23 cellular contexts compared by ENCODE assay signal in the genomic region with DNA sequence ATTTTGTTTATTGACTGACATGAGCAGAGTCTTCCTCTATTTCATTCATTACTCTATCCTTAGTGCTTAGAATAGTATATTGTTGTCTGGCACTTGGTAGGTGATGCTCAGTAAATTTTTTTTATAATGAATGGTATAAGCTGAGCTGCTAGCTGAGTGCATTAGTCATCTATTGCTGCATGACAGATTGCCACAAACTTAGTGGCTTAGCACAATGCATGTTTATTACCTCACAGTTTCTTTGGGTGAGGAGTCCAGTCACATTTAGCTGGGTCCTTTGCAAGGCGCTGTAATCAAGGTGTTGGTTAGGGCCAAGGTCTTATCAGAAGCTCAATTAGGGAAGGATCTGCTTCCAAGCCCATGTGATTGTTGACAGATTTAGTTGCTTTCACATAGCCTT. TPM values are rescaled to one million over a fixed set of nuclear protein-coding genes. Genes with fewer than 3 reads are reported as not detected.
DNase-seq lines count a peak whose midpoint lies in the region; ATAC-seq and TF ChIP-seq lines count a peak whose summit lies in the region.
"Had no signal": no experiment of that assay in that cellular context is flagged by ENCODE, and none has a peak within 500 bp of the region (broad histone marks: within the 10 kb centered on the region; RNA-seq: fewer than 3 reads in every experiment).

No MANE protein-coding gene starts in this region.

- peak; percentile 77 for ATAC-seq in stimulated activated effector memory CD8-positive, alpha-beta T cell treated with anti-CD3 and anti-CD28 coated beads, Interleukin-12 subunit alpha, Interleukin-12 subunit beta, amount 100 ng/mL, for 72 hours
- ATAC-seq in HG03159 (IDR thresholded peaks at IDR 0.05; ENCODE audit: unreplicated experiment): no peak
- ATAC-seq: activated CD4-positive, alpha-beta T cell treated with anti-CD3 and anti-CD28 coated beads for 36 hours; heart left ventricle; left colon; Panc1; stimulated activated memory B cell treated with anti-CD40 and anti-IgM and Interleukin-4, amounts not matched to agents 10 μg/mL and 1 μg/mL and 100 μg/mL, for 72 hours had no signal

- H3K4me3 ChIP-seq in fibroblast of mammary gland (ENCODE audit: control insufficient read depth, low read depth, low read length): no peak overlapping the region
- H3K4me3 ChIP-seq: heart left ventricle, SJSA1, skin epidermis, thoracic aorta had no signal

- H3K4me1 Mint-ChIP-seq in stimulated activated effector memory CD8-positive, alpha-beta T cell treated with anti-CD3 and anti-CD28 coated beads, Interleukin-12 subunit alpha, Interleukin-12 subunit beta, amount 100 ng/mL, for 72 hours: peaks cover 24% of the 10 kb centered on the region
- peaks cover 5% of the 10 kb centered on the region for H3K4me1 Mint-ChIP-seq in activated T-cell treated with anti-CD3 and anti-CD28 coated beads, Interleukin-2, amount 50 U/mL, for 24 hours (ENCODE audit: low read depth)
- H3K4me1 Mint-ChIP-seq: activated CD4-positive, alpha-beta T cell treated with anti-CD3 and anti-CD28 coated beads for 36 hours had no signal

- no peaks in the 10 kb centered on the region for H3K27me3 Mint-ChIP-seq in activated T-cell treated with anti-CD3 and anti-CD28 coated beads, Interleukin-2, amount 50 U/mL, for 24 hours
- H3K27me3 Mint-ChIP-seq: activated CD4-positive, alpha-beta T cell treated with anti-CD3 and anti-CD28 coated beads for 36 hours; CD4-positive, alpha-beta T cell; stimulated activated memory B cell treated with anti-CD40 and anti-IgM and Interleukin-4, amounts not matched to agents 10 μg/mL and 1 μg/mL and 100 μg/mL, for 72 hours had no signal

- TF ChIP-seq CTCF in fibroblast of mammary gland (conservative IDR thresholded peaks at IDR 0.05; ENCODE audit: control insufficient read depth, insufficient read depth, low read depth, low read length): no peak

- H3K4me3 Mint-ChIP-seq in stimulated activated effector memory CD8-positive, alpha-beta T cell treated with anti-CD3 and anti-CD28 coated beads, Interleukin-12 subunit alpha, Interleukin-12 subunit beta, amount 100 ng/mL, for 72 hours: no peak overlapping the region
- H3K4me3 Mint-ChIP-seq in activated T-cell treated with anti-CD3 and anti-CD28 coated beads, Interleukin-2, amount 50 U/mL, for 24 hours: no peak overlapping the region
- H3K4me3 Mint-ChIP-seq: activated CD4-positive, alpha-beta T cell treated with anti-CD3 and anti-CD28 coated beads for 36 hours; CD4-positive, alpha-beta T cell; stimulated activated memory B cell treated with anti-CD40 and anti-IgM and Interleukin-4, amounts not matched to agents 10 μg/mL and 1 μg/mL and 100 μg/mL, for 72 hours; T-helper 1 cell treated with Interleukin-12 subunit alpha and Interleukin-12 subunit beta and Interleukin-4 antibody, amounts not matched to agents 30 μg/mL and 1 μg/mL, for 36 hours had no signal

- no peaks in the 10 kb centered on the region for H3K9me3 Mint-ChIP-seq in stimulated activated effector memory CD8-positive, alpha-beta T cell treated with anti-CD3 and anti-CD28 coated beads, Interleukin-12 subunit alpha, Interleukin-12 subunit beta, amount 100 ng/mL, for 72 hours
- no peaks in the 10 kb centered on the region for H3K9me3 Mint-ChIP-seq in activated T-cell treated with anti-CD3 and anti-CD28 coated beads, Interleukin-2, amount 50 U/mL, for 24 hours
- H3K9me3 Mint-ChIP-seq: CD4-positive, alpha-beta T cell; stimulated activated memory B cell treated with anti-CD40 and anti-IgM and Interleukin-4, amounts not matched to agents 10 μg/mL and 1 μg/mL and 100 μg/mL, for 72 hours; T-helper 1 cell treated with Interleukin-12 subunit alpha and Interleukin-12 subunit beta and Interleukin-4 antibody, amounts not matched to agents 30 μg/mL and 1 μg/mL, for 36 hours had no signal

- peak; percentile 32 for DNase-seq in HT1080 (ENCODE audit: low read depth)
- DNase-seq in amniotic epithelial cell (ENCODE audit: low read depth): peak; percentile 45
- peak; percentile 44 for DNase-seq in fibroblast of mammary gland (ENCODE audit: low read depth)
- no peak for DNase-seq in stimulated activated effector memory CD8-positive, alpha-beta T cell treated with anti-CD3 and anti-CD28 coated beads, Interleukin-12 subunit alpha, Interleukin-12 subunit beta, amount 100 ng/mL, for 72 hours (ENCODE audit: low spot score in 2 of 2)
- no peak for DNase-seq in AG08395 (ENCODE audit: low spot score)
- no peak for DNase-seq in activated T-cell treated with anti-CD3 and anti-CD28 coated beads, Interleukin-2, amount 50 U/mL, for 24 hours
- DNase-seq: activated CD4-positive, alpha-beta T cell treated with anti-CD3 and anti-CD28 coated beads for 36 hours; CD4-positive, alpha-beta T cell; cortex of kidney; GDM1; heart left ventricle; left colon; mesendoderm; MV-4-11; NCI-H510A treated with DMSO at 0.1 percent for 48 hours had no signal

- H3K27ac Mint-ChIP-seq in stimulated activated effector memory CD8-positive, alpha-beta T cell treated with anti-CD3 and anti-CD28 coated beads, Interleukin-12 subunit alpha, Interleukin-12 subunit beta, amount 100 ng/mL, for 72 hours: no peak overlapping the region
- no peak overlapping the region for H3K27ac Mint-ChIP-seq in activated T-cell treated with anti-CD3 and anti-CD28 coated beads, Interleukin-2, amount 50 U/mL, for 24 hours
- H3K27ac Mint-ChIP-seq: activated CD4-positive, alpha-beta T cell treated with anti-CD3 and anti-CD28 coated beads for 36 hours; CD4-positive, alpha-beta T cell; stimulated activated memory B cell treated with anti-CD40 and anti-IgM and Interleukin-4, amounts not matched to agents 10 μg/mL and 1 μg/mL and 100 μg/mL, for 72 hours; T-helper 1 cell treated with Interleukin-12 subunit alpha and Interleukin-12 subunit beta and Interleukin-4 antibody, amounts not matched to agents 30 μg/mL and 1 μg/mL, for 36 hours had no signal

- H3K36me3 Mint-ChIP-seq in stimulated activated effector memory CD8-positive, alpha-beta T cell treated with anti-CD3 and anti-CD28 coated beads, Interleukin-12 subunit alpha, Interleukin-12 subunit beta, amount 100 ng/mL, for 72 hours: peaks cover 51% of the 10 kb centered on the region
- peaks cover 48% of the 10 kb centered on the region for H3K36me3 Mint-ChIP-seq in activated T-cell treated with anti-CD3 and anti-CD28 coated beads, Interleukin-2, amount 50 U/mL, for 24 hours (ENCODE audit: low read depth)

RNA-seq across cellular contexts. Expression of a gene that starts 23.1 kb away (rescaled TPM):
- total RNA-seq in HT1080 (2014; rRNA removed; shearing (Covaris generic)): 57.0 and 67.8 TPM in 2 replicates
- polyA plus RNA-seq in HT1080 (2015; cell fraction: cytosol; rRNA removed): 31.6 and 43.9 TPM in 2 replicates
- 44.1 and 58.2 TPM in 2 replicates for polyA plus RNA-seq in HT1080 (2015; cell fraction: nucleus; rRNA removed)

RNA-seq across cellular contexts. Expression of a gene that starts 37.2 kb away (rescaled TPM):
- not detected in 2 replicates for total RNA-seq in HT1080 (2014; rRNA removed; shearing (Covaris generic))
- polyA plus RNA-seq in HT1080 (2015; cell fraction: cytosol; rRNA removed): not detected in 2 replicates
- polyA plus RNA-seq in HT1080 (2015; cell fraction: nucleus; rRNA removed): not detected in 2 replicates
- total RNA-seq: activated CD4-positive, alpha-beta T cell treated with anti-CD3 and anti-CD28 coated beads for 36 hours; CD4-positive, alpha-beta T cell; heart left ventricle; pulmonary artery endothelial cell; SJSA1; thoracic aorta had no signal
- polyA plus RNA-seq: heart left ventricle had no signal

Comparison
In these comparisons a context has a peak if more than half of its experiments do, and no peak if none do; other contexts are left out.
1. DNase-seq: peak in HT1080 (single experiment), amniotic epithelial cell (single experiment) and fibroblast of mammary gland (single experiment); none in stimulated activated effector memory CD8-positive, alpha-beta T cell treated with anti-CD3 and anti-CD28 coated beads, Interleukin-12 subunit alpha, Interleukin-12 subunit beta, amount 100 ng/mL, for 72 hours (0 of 2), AG08395 (single experiment) and activated T-cell treated with anti-CD3 and anti-CD28 coated beads, Interleukin-2, amount 50 U/mL, for 24 hours (single experiment).